ENCODE assay signal across 8 cellular contexts in the genomic region with DNA sequence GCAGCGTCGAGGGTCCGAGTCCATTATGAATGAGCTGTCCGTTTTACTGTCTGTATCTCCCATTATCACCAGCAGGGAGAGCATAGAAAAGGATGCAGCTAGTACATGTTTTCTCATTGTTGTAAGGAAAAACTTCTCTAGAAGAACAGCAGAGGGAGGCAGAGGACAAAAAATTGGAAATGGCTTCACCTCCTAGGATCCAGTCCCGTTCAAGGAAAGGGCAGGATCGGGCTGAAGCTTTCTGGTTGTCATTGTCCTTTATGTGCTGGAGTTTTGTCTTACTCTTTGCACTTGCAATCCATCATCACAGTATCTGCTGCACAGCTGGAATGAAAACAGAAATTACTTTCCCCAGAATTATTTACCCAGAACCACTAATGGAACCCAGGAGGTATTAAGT. TPM values are rescaled to one million over a fixed set of nuclear protein-coding genes. Genes with fewer than 3 reads are reported as not detected.
A peak's percentile ranks its signal among the peaks of the same experiment; 100 is the strongest.
DNase-seq lines count a peak whose midpoint lies in the region; ATAC-seq and TF ChIP-seq lines count a peak whose summit lies in the region.

No MANE protein-coding gene starts in this region.

- no peak overlapping the region for H3K27ac ChIP-seq in CD8-positive, alpha-beta T cell (ENCODE audit: low read depth, low read length)

- no peaks in the 10 kb centered on the region for H3K36me3 ChIP-seq in CD8-positive, alpha-beta T cell (ENCODE audit: insufficient read depth, low read length)
- H3K36me3 ChIP-seq in NT2/D1 (ENCODE audit: insufficient read depth, insufficient read length, low read length), result no peaks in the 10 kb centered on the region

- H3K4me1 Mint-ChIP-seq in CD8-positive, alpha-beta T cell (ENCODE audit: low read depth), result no peaks in the 10 kb centered on the region
- H3K4me1 Mint-ChIP-seq in MCF 10A (ENCODE audit: insufficient read depth, unreplicated experiment), result no peaks in the 10 kb centered on the region
- no peaks in the 10 kb centered on the region for H3K4me1 Mint-ChIP-seq in stimulated activated naive CD8-positive, alpha-beta T cell treated with anti-CD3 and anti-CD28 coated beads, Interleukin-15, amount 100 ng/mL, for 72 hours

- no peak overlapping the region for H3K9ac ChIP-seq in NT2/D1 (ENCODE audit: insufficient read length, low read depth)

- DNase-seq in CD8-positive, alpha-beta T cell, result peak in 2 of 7 experiments; percentile 0 to 8
- DNase-seq in Jurkat, Clone E6-1 (ENCODE audit: low read depth, low spot score), result peak; percentile 58
- DNase-seq in NT2/D1 (ENCODE audit: low read depth, low spot score), result peak; percentile 70
- DNase-seq in MCF 10A (ENCODE audit: unreplicated experiment), result peak; percentile 90
- peak; percentile 80 for DNase-seq in iris pigment epithelial cell (ENCODE audit: low read depth)
- peak; percentile 8 for DNase-seq in stimulated activated naive CD8-positive, alpha-beta T cell treated with anti-CD3 and anti-CD28 coated beads, Interleukin-15, amount 100 ng/mL, for 72 hours

- no TSS peak for BruUV-seq in MCF 10A (replicated peaks; lab: Mats Ljungman, UMichigan)

- TF ChIP-seq CTCF in CD8-positive, alpha-beta T cell (IDR thresholded peaks at IDR 0.05), result peak; percentile 69
- peak; percentile 87 for TF ChIP-seq CTCF in MCF 10A (IDR thresholded peaks at IDR 0.05; ENCODE audit: unreplicated experiment)

- intact Hi-C loops in CD8-positive, alpha-beta T cell (cut with DNase I, micrococcal nuclease), result loop anchor here (1.0 to 5.0 kb wide), 6 partner anchors 286 to 1228 kb away; a partner anchor contains a TSS
- intact Hi-C loops in MCF 10A (cut with micrococcal nuclease), result loop anchor here (1.0 to 10.0 kb wide), 9 partner anchors 54 to 1229 kb away; a partner anchor contains a TSS

- H3K4me1 ChIP-seq in CD8-positive, alpha-beta T cell (ENCODE audit: insufficient read depth, low read length), result no peaks in the 10 kb centered on the region
- H3K4me1 ChIP-seq in NT2/D1 (ENCODE audit: insufficient read depth, insufficient read length), result no peaks in the 10 kb centered on the region

- no peaks in the 10 kb centered on the region for H3K36me3 Mint-ChIP-seq in CD8-positive, alpha-beta T cell
- no peaks in the 10 kb centered on the region for H3K36me3 Mint-ChIP-seq in MCF 10A (ENCODE audit: insufficient read depth, unreplicated experiment)

- no peaks in the 10 kb centered on the region for H3K9me3 ChIP-seq in CD8-positive, alpha-beta T cell (ENCODE audit: low read length)
- H3K9me3 ChIP-seq in NT2/D1 (ENCODE audit: insufficient read depth, low read length), result peaks cover 14% of the 10 kb centered on the region; the same call in 1 of the 2 replicates

- POLR2A ChIA-PET in CD8-positive, alpha-beta T cell (lab: Charles Lee), result interaction anchor here (0.5 to 1.1 kb wide), 3 partner anchors 285 to 1140 kb away, joined by 3 to 7 read pairs (median 4); no protein-coding TSS in a partner anchor
- POLR2A ChIA-PET in MCF 10A (lab: Yijun Ruan, JAX), result interaction anchor here (0.8 to 1.0 kb wide), 3 partner anchors 10 to 1228 kb away, joined by 3 to 5 read pairs (median 4); no protein-coding TSS in a partner anchor

- CTCF ChIA-PET in CD8-positive, alpha-beta T cell (lab: Charles Lee), result interaction anchor here (0.7 to 2.8 kb wide), 25 partner anchors 8 to 1229 kb away, joined by 3 to 39 read pairs (median 4); a partner anchor contains a TSS
- CTCF ChIA-PET in MCF 10A (lab: Yijun Ruan, JAX), result interaction anchor here (0.6 to 6.5 kb wide), 45 partner anchors 10 to 1712 kb away, joined by 3 to 97 read pairs (median 4); a partner anchor contains a TSS

- no peak overlapping the region for H3K4me3 ChIP-seq in CD8-positive, alpha-beta T cell (ENCODE audit: low read depth, low read length)
- H3K4me3 ChIP-seq in Jurkat, Clone E6-1 (ENCODE audit: low read length), result no peak overlapping the region
- no peak overlapping the region for H3K4me3 ChIP-seq in NT2/D1 (ENCODE audit: insufficient read length, low read depth)

- H3K9me3 Mint-ChIP-seq in CD8-positive, alpha-beta T cell, result peaks cover 2% of the 10 kb centered on the region
- no peaks in the 10 kb centered on the region for H3K9me3 Mint-ChIP-seq in MCF 10A (ENCODE audit: unreplicated experiment)
- H3K9me3 Mint-ChIP-seq in stimulated activated naive CD8-positive, alpha-beta T cell treated with anti-CD3 and anti-CD28 coated beads, Interleukin-15, amount 100 ng/mL, for 72 hours, result no peaks in the 10 kb centered on the region

- H3K27me3 Mint-ChIP-seq in CD8-positive, alpha-beta T cell (ENCODE audit: low read depth), result peaks cover 3% of the 10 kb centered on the region
- H3K27me3 Mint-ChIP-seq in MCF 10A (ENCODE audit: insufficient read depth, unreplicated experiment), result peaks cover 51% of the 10 kb centered on the region
- H3K27me3 Mint-ChIP-seq in stimulated activated naive CD8-positive, alpha-beta T cell treated with anti-CD3 and anti-CD28 coated beads, Interleukin-15, amount 100 ng/mL, for 72 hours, result no peaks in the 10 kb centered on the region

- no peaks in the 10 kb centered on the region for H3K27me3 ChIP-seq in CD8-positive, alpha-beta T cell (ENCODE audit: insufficient read depth, low read length)
- no peaks in the 10 kb centered on the region for H3K27me3 ChIP-seq in NT2/D1 (ENCODE audit: insufficient read depth, insufficient read length)

- no peak overlapping the region for H3K4me3 Mint-ChIP-seq in CD8-positive, alpha-beta T cell
- no peak overlapping the region for H3K4me3 Mint-ChIP-seq in MCF 10A (ENCODE audit: unreplicated experiment)
- H3K4me3 Mint-ChIP-seq in stimulated activated naive CD8-positive, alpha-beta T cell treated with anti-CD3 and anti-CD28 coated beads, Interleukin-15, amount 100 ng/mL, for 72 hours, result no peak overlapping the region

- ATAC-seq in CD8-positive, alpha-beta T cell, result peak; percentile 55
- peak; percentile 88 for ATAC-seq in GM18868 (IDR thresholded peaks at IDR 0.05; ENCODE audit: unreplicated experiment)
- ATAC-seq in stimulated activated naive CD8-positive, alpha-beta T cell treated with anti-CD3 and anti-CD28 coated beads, Interleukin-15, amount 100 ng/mL, for 72 hours, result peak; percentile 58
- ATAC-seq in HG03280 (IDR thresholded peaks at IDR 0.05; ENCODE audit: unreplicated experiment), result no peak

- no peak overlapping the region for H3K27ac Mint-ChIP-seq in CD8-positive, alpha-beta T cell
- no peak overlapping the region for H3K27ac Mint-ChIP-seq in MCF 10A (ENCODE audit: low read depth, unreplicated experiment)
- peak overlapping the region in 1 of 2 donors; percentile 48 for H3K27ac Mint-ChIP-seq in stimulated activated naive CD8-positive, alpha-beta T cell treated with anti-CD3 and anti-CD28 coated beads, Interleukin-15, amount 100 ng/mL, for 72 hours

RNA-seq across cellular contexts. Expression of a gene that starts 14.7 kb away (rescaled TPM):
- not detected for total RNA-seq in CD8-positive, alpha-beta T cell
- not detected for polyA plus RNA-seq in Jurkat, Clone E6-1 (2012; ENCODE audit: insufficient read depth, insufficient read length)
- total RNA-seq in MCF 10A (2022), result not detected in 2 replicates
